ENCODE assay signal across 14 cellular contexts in the genomic region with DNA sequence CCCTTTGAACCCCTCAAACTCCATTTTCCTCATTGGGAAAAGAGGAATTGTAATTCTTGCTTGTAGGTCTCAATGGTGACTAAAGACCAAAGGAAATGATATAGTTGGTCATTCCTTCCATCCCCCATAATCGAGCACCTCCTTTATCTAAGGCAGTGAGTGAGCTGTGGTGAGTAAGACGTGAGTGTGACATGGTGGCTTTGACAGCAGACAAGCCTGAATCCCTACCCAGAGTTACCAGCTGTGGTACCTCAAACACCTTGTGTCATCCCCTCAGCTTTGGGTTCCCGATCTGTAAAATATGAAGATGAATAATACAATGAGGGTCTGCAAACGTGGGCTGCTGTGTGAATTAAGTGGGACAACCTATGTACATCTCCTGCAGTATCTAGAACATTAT. TPM values are rescaled to one million over a fixed set of nuclear protein-coding genes. Genes with fewer than 3 reads are reported as not detected.
A peak's percentile ranks its signal among the peaks of the same experiment; 100 is the strongest.
DNase-seq lines count a peak whose midpoint lies in the region; ATAC-seq and TF ChIP-seq lines count a peak whose summit lies in the region.
"Had no signal": no experiment of that assay in that cellular context is flagged by ENCODE, and none has a peak within 500 bp of the region (broad histone marks: within the 10 kb centered on the region; RNA-seq: fewer than 3 reads in every experiment).

No MANE protein-coding gene starts in this region.

- peaks cover 92% of the 10 kb centered on the region for H3K4me1 Mint-ChIP-seq in activated naive CD4-positive, alpha-beta T cell treated with anti-CD3 and anti-CD28 coated beads, Interleukin-2, amount 10 ng/mL, durations not matched to agents 7 days and 5 days
- peaks cover 84% of the 10 kb centered on the region for H3K4me1 Mint-ChIP-seq in T-helper 17 cell

- peak overlapping the region in 1 of 2 donors; percentile 80 for H3K9ac ChIP-seq in colonic mucosa (ENCODE audit: low read depth in 2 of 2, low read length in 2 of 2)

- no peaks in the 10 kb centered on the region for H3K9me3 Mint-ChIP-seq in activated naive CD4-positive, alpha-beta T cell treated with anti-CD3 and anti-CD28 coated beads, Interleukin-2, amount 10 ng/mL, durations not matched to agents 7 days and 5 days

- intact Hi-C loops in colonic mucosa (cut with DNase I), result no loop called here
- intact Hi-C loops in upper lobe of right lung (cut with DNase I), result no loop called here

- no peaks in the 10 kb centered on the region for H3K9me3 ChIP-seq in T-helper 17 cell (ENCODE audit: control insufficient read depth, low read length, poor library complexity, severe bottlenecking)
- no peaks in the 10 kb centered on the region for H3K9me3 ChIP-seq in colonic mucosa
- no peaks in the 10 kb centered on the region for H3K9me3 ChIP-seq in upper lobe of right lung
- H3K9me3 ChIP-seq: breast epithelium, prostate gland had no signal

- CTCF ChIA-PET in activated naive CD4-positive, alpha-beta T cell treated with anti-CD3 and anti-CD28 coated beads, Interleukin-2, amount 10 ng/mL, durations not matched to agents 7 days and 5 days (lab: Charles Lee), result interaction anchor here (0.7 to 3.7 kb wide), 6 partner anchors 9 to 179 kb away, joined by 3 to 16 read pairs (median 6); partner anchors contain the start of gene TRAF5

- H3K36me3 Mint-ChIP-seq in activated naive CD4-positive, alpha-beta T cell treated with anti-CD3 and anti-CD28 coated beads, Interleukin-2, amount 10 ng/mL, durations not matched to agents 7 days and 5 days, result peaks cover 65% of the 10 kb centered on the region
- H3K36me3 Mint-ChIP-seq in T-helper 17 cell (ENCODE audit: low read depth), result peaks cover 2% of the 10 kb centered on the region

- TF ChIP-seq CTCF in colonic mucosa (IDR thresholded peaks at IDR 0.05), result no peak
- TF ChIP-seq CTCF in upper lobe of right lung (IDR thresholded peaks at IDR 0.05), result no peak

- H3K36me3 ChIP-seq in colonic mucosa (no peaks in the 10 kb centered on the region), upper lobe of right lung (no peaks in the 10 kb centered on the region)
- H3K36me3 ChIP-seq: breast epithelium, prostate gland had no signal

- H3K4me3 Mint-ChIP-seq in activated naive CD4-positive, alpha-beta T cell treated with anti-CD3 and anti-CD28 coated beads, Interleukin-2, amount 10 ng/mL, durations not matched to agents 7 days and 5 days, result peak overlapping the region; percentile 60
- H3K4me3 Mint-ChIP-seq in T-helper 17 cell, result peak overlapping the region; percentile 96

- H3K27ac ChIP-seq in colonic mucosa (peak overlapping the region; percentile 75), upper lobe of right lung (no peak overlapping the region)
- H3K27ac ChIP-seq: prostate gland had no signal

- H3K4me3 ChIP-seq in colonic mucosa (no peak overlapping the region), upper lobe of right lung (no peak overlapping the region)
- H3K4me3 ChIP-seq: breast epithelium, prostate gland had no signal

- H3K27me3 Mint-ChIP-seq in activated naive CD4-positive, alpha-beta T cell treated with anti-CD3 and anti-CD28 coated beads, Interleukin-2, amount 10 ng/mL, durations not matched to agents 7 days and 5 days, result no peaks in the 10 kb centered on the region
- no peaks in the 10 kb centered on the region for H3K27me3 Mint-ChIP-seq in T-helper 17 cell

- peak overlapping the region; percentile 91 for H3K27ac Mint-ChIP-seq in activated naive CD4-positive, alpha-beta T cell treated with anti-CD3 and anti-CD28 coated beads, Interleukin-2, amount 10 ng/mL, durations not matched to agents 7 days and 5 days
- peak overlapping the region; percentile 98 for H3K27ac Mint-ChIP-seq in T-helper 17 cell

- H3K27me3 ChIP-seq in colonic mucosa (no peaks in the 10 kb centered on the region), upper lobe of right lung (no peaks in the 10 kb centered on the region)
- H3K27me3 ChIP-seq: breast epithelium had no signal

- H3K4me1 ChIP-seq in colonic mucosa, result peaks cover 44% of the 10 kb centered on the region
- peaks cover 10% of the 10 kb centered on the region for H3K4me1 ChIP-seq in upper lobe of right lung

- DNase-seq in activated naive CD4-positive, alpha-beta T cell treated with anti-CD3 and anti-CD28 coated beads, Interleukin-2, amount 10 ng/mL, durations not matched to agents 7 days and 5 days, result no peak
- DNase-seq in activated naive CD4-positive, alpha-beta T cell treated with anti-CD3 and anti-CD28 coated beads, Interleukin-2, amount 50 U/mL, for 16 hours, result no peak
- DNase-seq in T-helper 17 cell (no peak), colonic mucosa (no peak), CD1c-positive myeloid dendritic cell (ENCODE audit: extremely low spot score) (no peak), dedifferentiated amniotic fluid mesenchymal stem cell (ENCODE audit: extremely low spot score) (no peak), inferior parietal cortex (ENCODE audit: extremely low spot score) (no peak), upper lobe of right lung (no peak)
- DNase-seq: DND-41, NCI-H1417 treated with DMSO at 0.1 percent for 48 hours, NCI-H446 had no signal

- ATAC-seq in T-helper 17 cell, result peak; percentile 33
- ATAC-seq in upper lobe of right lung, result no peak
- ATAC-seq: Right ventricle myocardium inferior had no signal

RNA-seq across cellular contexts. Expression of gene TRAF5, which starts 8.4 kb away (rescaled TPM):
- total RNA-seq in T-helper 17 cell, result 10 to 100 TPM; 52.3 to 59.9 TPM
- total RNA-seq in colonic mucosa, result 10 to 100 TPM; 13.9 to 14.5 TPM
- total RNA-seq in upper lobe of right lung, result 9.8 TPM
